ENCODE assay signal across 8 cellular contexts in the genomic region with DNA sequence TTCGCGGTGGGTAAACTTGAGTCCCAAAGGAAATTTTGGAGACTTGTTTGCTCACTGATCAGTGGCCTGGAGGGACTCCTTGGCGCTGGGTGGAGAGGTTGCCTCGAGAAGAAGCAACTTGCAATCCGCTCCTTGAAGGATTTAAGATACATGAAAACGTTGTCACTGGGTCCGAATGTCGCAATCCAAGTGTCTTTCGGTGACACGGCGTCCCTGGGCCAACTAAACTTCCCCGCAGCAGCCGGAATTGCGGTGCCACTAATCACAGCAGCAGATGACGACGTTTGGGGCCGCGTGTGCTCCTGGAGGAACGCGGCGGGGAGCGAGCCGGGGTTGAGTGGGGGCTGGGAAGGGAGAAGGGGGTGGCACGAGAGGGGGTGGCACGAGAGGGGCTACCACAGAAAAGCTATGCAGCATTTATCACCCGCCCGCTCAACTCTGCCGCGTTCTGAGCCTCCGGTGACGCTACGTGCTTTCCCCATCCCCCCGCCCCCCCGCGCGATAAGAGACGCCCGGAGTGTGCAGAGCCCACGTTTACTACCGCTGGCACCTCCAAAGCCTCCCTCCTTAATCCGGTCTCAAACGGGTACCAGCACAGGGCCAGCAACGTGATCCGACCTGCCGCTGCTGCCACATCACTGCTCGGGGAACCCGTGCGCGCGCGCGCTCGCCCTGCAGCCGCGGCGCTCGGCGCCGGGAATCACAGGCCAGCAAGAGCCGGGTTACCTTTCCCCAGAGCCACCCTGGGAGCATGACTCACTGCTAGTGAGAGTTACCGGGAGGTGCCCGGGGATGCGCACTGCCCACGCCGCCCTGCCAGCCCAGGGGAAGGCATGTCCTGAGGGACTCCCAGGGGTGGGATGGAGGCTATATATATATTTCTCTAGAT. TPM values are rescaled to one million over a fixed set of nuclear protein-coding genes. Genes with fewer than 3 reads are reported as not detected.
DNase-seq lines count a peak whose midpoint lies in the region; ATAC-seq lines count a peak whose summit lies in the region.

No MANE protein-coding gene starts in this region.

- H2AFZ ChIP-seq in neuron (ENCODE audit: low read depth, low read length) = peak overlapping the region; percentile 98

- H3K9me3 ChIP-seq in NT2/D1 (ENCODE audit: insufficient read depth, low read length) (no peaks in the 10 kb centered on the region), neuron (ENCODE audit: low read length) (no peaks in the 10 kb centered on the region)

- H3K4me1 ChIP-seq in NT2/D1 (ENCODE audit: insufficient read depth, insufficient read length) (peaks cover 8% of the 10 kb centered on the region), neuron (ENCODE audit: insufficient read depth, low read length) (peaks cover 27% of the 10 kb centered on the region)

- H3K27ac Mint-ChIP-seq in activated naive CD8-positive, alpha-beta T cell treated with anti-CD3 and anti-CD28 coated beads, Interleukin-2, amount 10 ng/mL, durations not matched to agents 7 days and 5 days = no peak overlapping the region

- peak; percentile 76 for DNase-seq in AG08396 (ENCODE audit: low spot score)
- DNase-seq in NT2/D1 (ENCODE audit: low read depth, low spot score) = peak; percentile 81
- peak; percentile 53 for DNase-seq in activated naive CD8-positive, alpha-beta T cell treated with anti-CD3 and anti-CD28 coated beads, Interleukin-2, amount 10 ng/mL, durations not matched to agents 7 days and 5 days
- DNase-seq in Right ventricle myocardium inferior (ENCODE audit: missing footprints) = peak; percentile 74
- no peak for DNase-seq in central memory CD4-positive, alpha-beta T cell

- POLR2A ChIA-PET in activated naive CD8-positive, alpha-beta T cell treated with anti-CD3 and anti-CD28 coated beads, Interleukin-2, amount 10 ng/mL, durations not matched to agents 7 days and 5 days (lab: Charles Lee) = no interaction called here

- peak overlapping the region; percentile 83 for H3K4me3 Mint-ChIP-seq in activated naive CD8-positive, alpha-beta T cell treated with anti-CD3 and anti-CD28 coated beads, Interleukin-2, amount 10 ng/mL, durations not matched to agents 7 days and 5 days

- peaks cover 84% of the 10 kb centered on the region for H3K27me3 Mint-ChIP-seq in activated naive CD8-positive, alpha-beta T cell treated with anti-CD3 and anti-CD28 coated beads, Interleukin-2, amount 10 ng/mL, durations not matched to agents 7 days and 5 days

- H3K9ac ChIP-seq in NT2/D1 (ENCODE audit: insufficient read length, low read depth) = peak overlapping the region; percentile 71

- H3K36me3 Mint-ChIP-seq in activated naive CD8-positive, alpha-beta T cell treated with anti-CD3 and anti-CD28 coated beads, Interleukin-2, amount 10 ng/mL, durations not matched to agents 7 days and 5 days = no peaks in the 10 kb centered on the region

- peak overlapping the region; percentile 65 for H3K4me3 ChIP-seq in NT2/D1 (ENCODE audit: insufficient read length, low read depth)
- H3K4me3 ChIP-seq in neuron (ENCODE audit: low read length) = peak overlapping the region; percentile 84

- no peaks in the 10 kb centered on the region for H3K9me3 Mint-ChIP-seq in activated naive CD8-positive, alpha-beta T cell treated with anti-CD3 and anti-CD28 coated beads, Interleukin-2, amount 10 ng/mL, durations not matched to agents 7 days and 5 days

- intact Hi-C loops in Right ventricle myocardium inferior (cut with DNase I) = loop anchor here (2.0 to 10.0 kb wide), 4 partner anchors 27 to 279 kb away; no protein-coding TSS in a partner anchor

- ATAC-seq in GM18511 (IDR thresholded peaks at IDR 0.05; ENCODE audit: unreplicated experiment) = peak; percentile 43
- ATAC-seq in HG03175 (IDR thresholded peaks at IDR 0.05; ENCODE audit: unreplicated experiment) = peak; percentile 30
- peak; percentile 17 for ATAC-seq in activated naive CD8-positive, alpha-beta T cell treated with anti-CD3 and anti-CD28 coated beads, Interleukin-2, amount 10 ng/mL, durations not matched to agents 7 days and 5 days (ENCODE audit: low read depth)
- ATAC-seq in Right ventricle myocardium inferior = peak; percentile 66

- H3K36me3 ChIP-seq in NT2/D1 (ENCODE audit: insufficient read depth, insufficient read length, low read length) (no peaks in the 10 kb centered on the region), neuron (ENCODE audit: insufficient read depth, low read length) (no peaks in the 10 kb centered on the region)

- H3K27me3 ChIP-seq in NT2/D1 (ENCODE audit: insufficient read depth, insufficient read length) = peaks cover 85% of the 10 kb centered on the region
- peaks cover 58% of the 10 kb centered on the region for H3K27me3 ChIP-seq in neuron (ENCODE audit: insufficient read depth, low read length)

- peaks cover 27% of the 10 kb centered on the region for H3K4me1 Mint-ChIP-seq in activated naive CD8-positive, alpha-beta T cell treated with anti-CD3 and anti-CD28 coated beads, Interleukin-2, amount 10 ng/mL, durations not matched to agents 7 days and 5 days

RNA-seq across cellular contexts. Expression of gene BHLHE41, which starts 0.9 kb away (rescaled TPM):
- total RNA-seq in activated naive CD8-positive, alpha-beta T cell treated with anti-CD3 and anti-CD28 coated beads, Interleukin-2, amount 10 ng/mL, durations not matched to agents 7 days and 5 days = under 1 TPM in 1 of 2 experiments, not detected in 1; 0.36 TPM
- total RNA-seq in Right ventricle myocardium inferior = 34.5 TPM

Comparison
In these comparisons a context has a peak if more than half of its experiments do, and no peak if none do; other contexts are left out.
1. RNA of gene BHLHE41, which starts 0.9 kb away (total RNA-seq): 34.5 TPM in Right ventricle myocardium inferior (single experiment); 0.36 TPM in activated naive CD8-positive, alpha-beta T cell treated with anti-CD3 and anti-CD28 coated beads, Interleukin-2, amount 10 ng/mL, durations not matched to agents 7 days and 5 days; every median in the first group is over 10 times any median in the second.
2. Peak in every context shown above with its lines, with median percentiles within 50 percentile points of each other: ATAC-seq.